ENCODE assay signal across 30 cellular contexts in the genomic region with DNA sequence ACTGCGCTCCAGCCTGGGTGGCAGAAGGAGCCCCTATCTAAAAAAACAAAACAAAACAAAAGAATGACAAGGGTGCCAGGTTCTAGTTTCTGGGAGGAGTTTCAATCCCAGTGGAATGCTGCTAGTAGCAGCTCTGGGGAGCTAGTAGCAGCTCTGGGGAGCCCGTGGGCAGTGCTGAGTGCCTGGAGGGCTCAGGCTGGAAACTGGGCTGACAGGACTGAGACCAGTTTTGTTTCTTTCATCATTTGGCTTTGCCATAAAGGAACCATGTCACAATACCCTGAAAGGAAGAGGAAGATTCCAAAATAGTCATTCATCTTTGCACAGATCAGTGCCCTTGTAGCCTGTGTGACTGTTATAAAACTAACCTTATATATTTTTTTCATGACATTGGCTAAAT. TPM values are rescaled to one million over a fixed set of nuclear protein-coding genes. Genes with fewer than 3 reads are reported as not detected.
A peak's percentile ranks its signal among the peaks of the same experiment; 100 is the strongest.
DNase-seq lines count a peak whose midpoint lies in the region; ATAC-seq and TF ChIP-seq lines count a peak whose summit lies in the region.
"Had no signal": no experiment of that assay in that cellular context is flagged by ENCODE, and none has a peak within 500 bp of the region (broad histone marks: within the 10 kb centered on the region; RNA-seq: fewer than 3 reads in every experiment).

No MANE protein-coding gene starts in this region.

- H3K27me3 ChIP-seq in adrenal gland: no peaks in the 10 kb centered on the region
- H3K27me3 ChIP-seq in trophoblast cell (ENCODE audit: insufficient read depth, low read length): no peaks in the 10 kb centered on the region
- H3K27me3 ChIP-seq: body of pancreas, gastrocnemius medialis, Peyer's patch had no signal

- H2BK5ac ChIP-seq in trophoblast cell (ENCODE audit: low read depth, low read length, poor library complexity): no peak overlapping the region

- 47 to 78% (median 69%) methylated on average over 2 of the region's 2 CpGs for WGBS in adrenal gland, 4 donors
- no CpG with 5 or more reads among the region's 2 CpGs for WGBS in trophoblast cell (ENCODE audit: extremely low coverage, insufficient coverage, insufficient read length)

- no peak for TF ChIP-seq POLR2A in adrenal gland (IDR thresholded peaks at IDR 0.05)

- no peak overlapping the region for H4K91ac ChIP-seq in trophoblast cell (ENCODE audit: low read depth, low read length)

- H4K12ac ChIP-seq in trophoblast cell (ENCODE audit: low read depth, low read length): no peak overlapping the region

- H3K4me2 ChIP-seq in trophoblast cell (ENCODE audit: low read length): no peak overlapping the region

- H2AK5ac ChIP-seq in trophoblast cell (ENCODE audit: low read length): no peak overlapping the region

- no peaks in the 10 kb centered on the region for H3K9me3 ChIP-seq in adrenal gland (replicated peaks in 1 of 3)
- no peaks in the 10 kb centered on the region for H3K9me3 ChIP-seq in trophoblast cell (ENCODE audit: insufficient read depth, low read depth, low read length)
- H3K9me3 ChIP-seq: body of pancreas, gastrocnemius medialis, Peyer's patch, psoas muscle had no signal

- intact Hi-C loops in adrenal gland (cut with DNase I): no loop called here

- no peak overlapping the region for H3K9ac ChIP-seq in trophoblast cell (ENCODE audit: low read length)

- H3K79me1 ChIP-seq in trophoblast cell (ENCODE audit: low read length): peaks cover 3% of the 10 kb centered on the region

- no peak overlapping the region for H3K14ac ChIP-seq in trophoblast cell (ENCODE audit: low read length)

- H2BK120ac ChIP-seq in trophoblast cell (ENCODE audit: insufficient read depth, low read length, poor library complexity): no peak overlapping the region

- no peak overlapping the region for H3K4ac ChIP-seq in trophoblast cell (ENCODE audit: low read depth, low read length)

- no peak for TF ChIP-seq CTCF in adrenal gland (IDR thresholded peaks at IDR 0.05)

- H3K36me3 ChIP-seq in adrenal gland (replicated peaks in 1 of 2) (no peaks in the 10 kb centered on the region), trophoblast cell (ENCODE audit: control insufficient read depth in 1 of 2, insufficient read depth in 2 of 2, low read length in 2 of 2) (no peaks in the 10 kb centered on the region)
- H3K36me3 ChIP-seq: gastrocnemius medialis, Peyer's patch had no signal

- no peak overlapping the region for H3K18ac ChIP-seq in trophoblast cell (ENCODE audit: low read length)

- H3K4me1 ChIP-seq in adrenal gland (replicated peaks in 1 of 2): peaks cover 23 to 61% of the 10 kb centered on the region in 2 donors
- H3K4me1 ChIP-seq in trophoblast cell (ENCODE audit: control insufficient read depth in 1 of 2, insufficient read depth in 2 of 2, low read length in 2 of 2): peaks cover 9 to 11% of the 10 kb centered on the region in 2 experiments
- H3K4me1 ChIP-seq: psoas muscle had no signal

- no peak overlapping the region for H4K8ac ChIP-seq in trophoblast cell (ENCODE audit: low read depth, low read length)

- DNase-seq in NOMO-1 treated with DMSO at 0.1 percent for 48 hours (lab: John Stamatoyannopoulos, UW; ENCODE audit: unreplicated experiment) (peak; percentile 16), NOMO-1 treated with dmso at 0.1 percent for 144 hours (lab: John Stamatoyannopoulos, UW; ENCODE audit: unreplicated experiment) (no peak), ELF-1 (ENCODE audit: low read depth, low spot score) (peak; percentile 68), adrenal gland (no peak), trophoblast cell (peak; percentile 8 to 54), T-helper 9 cell (no peak)
- DNase-seq: activated B cell treated with CpG ODN at 0.5 μM for 24 hours; activated CD4-positive, alpha-beta T cell treated with anti-CD3 and anti-CD28 coated beads, Interleukin-2, amount 50 U/mL, for 4 hours; activated CD8-positive, alpha-beta memory T cell treated with anti-CD3 and anti-CD28 coated beads, Interleukin-2, amount 10 ng/mL, durations not matched to agents 7 days and 5 days; activated gamma-delta T cell treated with Interleukin-2 at 50 U/mL for 16 hours; activated T-cell treated with anti-CD3 and anti-CD28 coated beads, Interleukin-2, amount 50 U/mL, for 48 hours; body of pancreas; CD8-positive, alpha-beta memory T cell; cerebellar nuclear complex; dermis blood vessel endothelial cell; DMS153; endodermal cell; gastrocnemius medialis; NCI-H1417 treated with DMSO at 0.1 percent for 48 hours; NCI-H2081; NCI-H226; NCI-H526 treated with DMSO at 0.1 percent for 48 hours; NK-92 treated with Interleukin-12 subunit alpha and Interleukin-12 subunit beta, amount 100 ng/mL, for 24 hours; Peyer's patch; psoas muscle; SHP77 treated with DMSO at 0.1 percent for 48 hours had no signal

- no peak overlapping the region for H2AFZ ChIP-seq in trophoblast cell (ENCODE audit: insufficient read depth, low read length, poor library complexity)

- H3K79me2 ChIP-seq in trophoblast cell (ENCODE audit: control insufficient read depth, insufficient read depth, low read length, poor library complexity): no peaks in the 10 kb centered on the region

- no peak for ATAC-seq in HG03045 (IDR thresholded peaks at IDR 0.05; ENCODE audit: unreplicated experiment)
- ATAC-seq in HG02938 (IDR thresholded peaks at IDR 0.05; ENCODE audit: unreplicated experiment): no peak
- ATAC-seq: activated CD8-positive, alpha-beta memory T cell treated with anti-CD3 and anti-CD28 coated beads, Interleukin-2, amount 10 ng/mL, durations not matched to agents 7 days and 5 days; body of pancreas; K562; psoas muscle; sciatic nerve had no signal

- H3K23ac ChIP-seq in trophoblast cell (ENCODE audit: low read length): no peak overlapping the region

- no peak overlapping the region for H3K4me3 ChIP-seq in adrenal gland
- H3K4me3 ChIP-seq in trophoblast cell (ENCODE audit: low read depth, low read length): no peak overlapping the region
- H3K4me3 ChIP-seq: body of pancreas, gastrocnemius medialis, K562, Peyer's patch, psoas muscle had no signal

- peak overlapping the region in 4 of 5 donors; percentile 50 to 87 (median 78) for H3K27ac ChIP-seq in adrenal gland
- H3K27ac ChIP-seq in trophoblast cell (ENCODE audit: low read depth, low read length): no peak overlapping the region
- H3K27ac ChIP-seq: body of pancreas, Peyer's patch, psoas muscle had no signal

- no peak overlapping the region for H2BK12ac ChIP-seq in trophoblast cell (ENCODE audit: low read length)

RNA-seq across cellular contexts. Expression of a gene that starts 10.6 kb away (rescaled TPM):
- 100 to 1,000 TPM in 6 of 8 donors, 10 to 100 TPM in 2; 39.0 to 253 (median 161) TPM for total RNA-seq in adrenal gland
- 10 to 100 TPM; 23.2 to 50.7 (median 29.0) TPM for polyA plus RNA-seq in adrenal gland
- 7.2 and 8.1 TPM in 2 replicates for polyA plus RNA-seq in trophoblast cell (2013)

Comparison
In these comparisons a context has a peak if more than half of its experiments do, and no peak if none do; other contexts are left out.
1. DNase-seq: peak in NOMO-1 treated with DMSO at 0.1 percent for 48 hours (single experiment), ELF-1 (single experiment) and trophoblast cell (2 of 2); none in NOMO-1 treated with dmso at 0.1 percent for 144 hours (single experiment), adrenal gland (0 of 7) and T-helper 9 cell (single experiment).